ENCODE assay signal across 3 cellular contexts in the genomic region with DNA sequence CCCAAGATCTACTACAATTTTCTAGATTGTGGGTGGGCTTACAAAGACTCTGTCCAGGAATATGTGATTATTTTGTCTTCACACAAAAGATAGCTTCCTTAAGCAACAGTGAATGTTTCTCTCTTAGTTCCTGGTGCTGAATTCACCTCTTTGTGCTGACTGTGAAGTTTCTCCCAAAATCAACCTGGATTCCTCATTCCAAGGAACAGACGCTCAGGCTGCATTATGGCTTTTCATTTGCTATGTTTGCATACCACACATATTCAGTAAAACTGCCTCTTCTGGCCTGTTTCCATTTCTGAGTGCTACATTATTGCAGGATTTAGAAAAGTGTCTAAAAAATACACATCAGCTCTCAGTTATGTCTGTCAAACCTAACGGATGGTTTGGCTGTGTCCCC.
TF ChIP-seq lines count a peak whose summit lies in the region.

No MANE protein-coding gene starts in this region.

TF ChIP-seq in HepG2, 621 proteins besides CTCF, POLR2A, EP300 and RAD21:
- peak; percentile 42 for TF ChIP-seq MAFF (IDR thresholded peaks at IDR 0.05; ENCODE audit: low read depth, low read length)
- TF ChIP-seq MAFK (conservative IDR thresholded peaks at IDR 0.05 in 1 of 2, IDR thresholded peaks at IDR 0.05 in 1 of 2; ENCODE audit: low read length in 2 of 2) = peak; percentile 34 to 41; a peak in 3 of 4 replicates
- TF ChIP-seq KDM4B (CRISPR knock-in tag; IDR thresholded peaks at IDR 0.05) = no peak
- TF ChIP-seq ZNF329 (CRISPR knock-in tag; IDR thresholded peaks at IDR 0.05; ENCODE audit: low read depth) = no peak

TF ChIP-seq in K562, 482 proteins besides CTCF, POLR2A, EP300 and RAD21:
- TF ChIP-seq ESRRB (CRISPR knock-in tag; IDR thresholded peaks at IDR 0.05; ENCODE audit: borderline replicate concordance) (no peak), ZNF274 (IDR thresholded peaks at IDR 0.05; ENCODE audit: borderline replicate concordance, low read depth, low read length) (no peak), C11orf30 (IDR thresholded peaks at IDR 0.05; ENCODE audit: low read depth) (0 out of 2 replicates have a peak, but pooled peaks have one; percentile 9), ZNF316 (IDR thresholded peaks at IDR 0.05) (peak; percentile 47; the same call in 1 of the 2 replicates)

TF ChIP-seq in GM12891, 5 proteins besides CTCF, POLR2A, EP300 and RAD21:
- no peak for TF ChIP-seq SPI1 (IDR thresholded peaks at IDR 0.05; ENCODE audit: low read depth, low read length)
- no peak for TF ChIP-seq PAX5 (IDR thresholded peaks at IDR 0.05; ENCODE audit: insufficient read depth, low read length, severe bottlenecking)
- TF ChIP-seq POU2F2 (IDR thresholded peaks at IDR 0.05; ENCODE audit: low read depth, low read length) = no peak
- no peak for TF ChIP-seq POLR2AphosphoS5 (IDR thresholded peaks at IDR 0.05; ENCODE audit: low read depth, low read length)
- TF ChIP-seq TAF1 (IDR thresholded peaks at IDR 0.05; ENCODE audit: low read depth, low read length) = no peak
TF ChIP-seq in GM12891: peak in this region for 0.
